12 cellular contexts compared by ENCODE assay signal in the genomic region with DNA sequence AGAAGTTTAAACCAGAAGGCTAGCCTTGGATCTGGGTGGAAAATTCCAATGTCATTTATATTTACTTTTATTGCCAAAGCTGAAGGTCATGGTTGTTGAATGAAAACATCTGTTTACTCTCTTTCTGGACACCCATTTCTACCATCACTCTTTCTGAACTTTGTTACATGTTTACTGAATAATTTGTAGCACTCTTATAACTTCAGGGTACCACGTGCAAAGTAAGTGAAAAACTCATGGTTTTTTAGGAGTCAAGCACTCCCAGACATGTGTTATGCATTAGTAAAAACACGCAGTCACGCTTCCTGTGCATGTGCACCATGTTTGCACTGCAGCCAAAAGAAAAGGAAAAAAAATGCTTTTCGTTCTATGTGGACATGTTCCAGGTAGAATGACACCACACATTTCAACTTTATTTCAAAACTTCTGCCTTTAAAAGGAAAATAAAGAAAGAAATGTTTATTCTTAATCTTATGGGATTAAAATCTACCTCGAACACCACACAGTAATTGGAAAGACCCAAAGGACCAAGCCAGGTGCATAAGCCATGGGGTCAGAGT. TPM values are rescaled to one million over a fixed set of nuclear protein-coding genes. Genes with fewer than 3 reads are reported as not detected.
DNase-seq lines count a peak whose midpoint lies in the region; ATAC-seq and TF ChIP-seq lines count a peak whose summit lies in the region.
"Had no signal": no experiment of that assay in that cellular context is flagged by ENCODE, and none has a peak within 500 bp of the region (broad histone marks: within the 10 kb centered on the region; RNA-seq: fewer than 3 reads in every experiment).

No MANE protein-coding gene starts in this region.

- peaks cover 0 to 3% (median 0%) of the 10 kb centered on the region in 4 donors for H3K9me3 ChIP-seq in esophagus muscularis mucosa
- peaks cover 8% of the 10 kb centered on the region for H3K9me3 ChIP-seq in lower lobe of right lung
- no peaks in the 10 kb centered on the region for H3K9me3 ChIP-seq in tibial artery

- peak; percentile 68 for DNase-seq in HS-5 (ENCODE audit: low read depth)
- DNase-seq in esophagus muscularis mucosa (ENCODE audit: extremely low spot score) = no peak
- no peak for DNase-seq in lower lobe of right lung
- DNase-seq in tibial artery = peak; percentile 71 to 84
- DNase-seq in Ammon's horn (ENCODE audit: low spot score) = no peak
- DNase-seq: activated T-cell treated with anti-CD3 and anti-CD28 coated beads, Interleukin-2, amount 50 U/mL, for 4 hours; cortex of kidney; NCI-H2029 treated with DMSO at 0.1 percent for 48 hours; occipital lobe had no signal

- WGBS in esophagus muscularis mucosa = 16% methylated on average over 5 of the region's 5 CpGs

- TF ChIP-seq CTCF in esophagus muscularis mucosa (IDR thresholded peaks at IDR 0.05) = no peak
- no peak for TF ChIP-seq CTCF in lower lobe of right lung (IDR thresholded peaks at IDR 0.05)
- no peak for TF ChIP-seq CTCF in tibial artery (IDR thresholded peaks at IDR 0.05)

- TF ChIP-seq POLR2A in esophagus muscularis mucosa (IDR thresholded peaks at IDR 0.05; ENCODE audit: low read depth) = no peak

- TF ChIP-seq EP300 in esophagus muscularis mucosa (IDR thresholded peaks at IDR 0.05) = no peak

- ATAC-seq in lower lobe of right lung = peak; percentile 67 to 71
- ATAC-seq in GM21381 (IDR thresholded peaks at IDR 0.05; ENCODE audit: unreplicated experiment) = no peak
- no peak for ATAC-seq in HG02763 (IDR thresholded peaks at IDR 0.05; ENCODE audit: unreplicated experiment)
- ATAC-seq in HG02642 (IDR thresholded peaks at IDR 0.05; ENCODE audit: poor library complexity, unreplicated experiment) = no peak
- ATAC-seq: activated T-cell treated with anti-CD3 and anti-CD28 coated beads, Interleukin-2, amount 50 U/mL, for 4 hours had no signal

- H3K27ac ChIP-seq in esophagus muscularis mucosa (replicated peaks in 1 of 4) = peak overlapping the region; percentile 78 to 85 (median 80)
- peak overlapping the region; percentile 73 for H3K27ac ChIP-seq in lower lobe of right lung
- peak overlapping the region; percentile 81 to 85 for H3K27ac ChIP-seq in tibial artery

- H3K27me3 ChIP-seq in esophagus muscularis mucosa (no peaks in the 10 kb centered on the region), lower lobe of right lung (ENCODE audit: low read depth) (no peaks in the 10 kb centered on the region), tibial artery (no peaks in the 10 kb centered on the region)

- peaks cover 0 to 58% (median 34%) of the 10 kb centered on the region in 4 donors for H3K4me1 ChIP-seq in esophagus muscularis mucosa
- no peaks in the 10 kb centered on the region for H3K4me1 ChIP-seq in lower lobe of right lung
- peaks cover 0 to 30% (median 4%) of the 10 kb centered on the region in 4 donors for H3K4me1 ChIP-seq in tibial artery

- no peaks in the 10 kb centered on the region for H3K36me3 ChIP-seq in esophagus muscularis mucosa
- no peaks in the 10 kb centered on the region for H3K36me3 ChIP-seq in lower lobe of right lung
- H3K36me3 ChIP-seq in tibial artery = no peaks in the 10 kb centered on the region

- intact Hi-C loops in esophagus muscularis mucosa (cut with DNase I) = loop anchor here (5.0 kb wide), 1 partner anchor 57 kb away; no protein-coding TSS in a partner anchor
- intact Hi-C loops in lower lobe of right lung (cut with DNase I) = no loop called here
- intact Hi-C loops in tibial artery (cut with DNase I; ENCODE audit: low total_unique reads) = loop anchor here (10.0 kb wide), 1 partner anchor 59 kb away; a partner anchor contains a TSS

- H3K4me3 ChIP-seq in esophagus muscularis mucosa = no peak overlapping the region
- no peak overlapping the region for H3K4me3 ChIP-seq in lower lobe of right lung
- no peak overlapping the region for H3K4me3 ChIP-seq in tibial artery

RNA-seq across cellular contexts. Expression of a gene that starts 31.4 kb away (rescaled TPM):
- total RNA-seq in esophagus muscularis mucosa = 1 to 10 TPM; 4.0 to 6.1 (median 4.9) TPM
- 8.2 TPM for total RNA-seq in lower lobe of right lung
- total RNA-seq: occipital lobe had no signal

RNA-seq across cellular contexts. Expression of a gene that starts 51.2 kb away (rescaled TPM):
- total RNA-seq in esophagus muscularis mucosa = not detected
- 0.47 TPM for total RNA-seq in lower lobe of right lung
- total RNA-seq: activated T-cell treated with anti-CD3 and anti-CD28 coated beads, Interleukin-2, amount 50 U/mL, for 4 hours; occipital lobe had no signal

Comparison
In these comparisons a context has a peak if more than half of its experiments do, and no peak if none do; other contexts are left out.
1. DNase-seq: peak in HS-5 (single experiment) and tibial artery (2 of 2); none in esophagus muscularis mucosa (single experiment), lower lobe of right lung (single experiment) and Ammon's horn (single experiment).
2. ATAC-seq: peak in lower lobe of right lung (2 of 2); none in GM21381 (single experiment), HG02763 (single experiment) and HG02642 (single experiment).
3. Peak in every context shown above with its lines, with median percentiles within 50 percentile points of each other: H3K27ac ChIP-seq.